In genomic region chr9:116873937-116874900, GRCh38 we compare ENCODE assay signal across 28 cellular contexts.
"Had no signal": no experiment of that assay in that cellular context is flagged by ENCODE, and none has a peak within 500 bp of the region (broad histone marks: within the 10 kb centered on the region; RNA-seq: fewer than 3 reads in every experiment).

No MANE protein-coding gene starts in this region.

- DNase-seq: activated CD4-positive, alpha-beta memory T cell treated with anti-CD3 and anti-CD28 coated beads for 36 hours; activated CD4-positive, alpha-beta T cell treated with anti-CD3 and anti-CD28 coated beads, Interleukin-2, amount 10 ng/mL, durations not matched to agents 24 days and 14 days; activated CD4-positive, CD25-positive, alpha-beta regulatory T cell treated with anti-CD3 and anti-CD28 coated beads, Interleukin-2, amount 50 U/mL, for 72 hours; activated CD8-positive, alpha-beta memory T cell treated with anti-CD3 and anti-CD28 coated beads, Interleukin-2, amount 50 U/mL, for 48 hours; activated gamma-delta T cell; activated naive CD4-positive, alpha-beta T cell treated with anti-CD3 and anti-CD28 coated beads, Interleukin-2, amount 10 ng/mL, durations not matched to agents 7 days and 5 days; activated naive CD8-positive, alpha-beta T cell treated with anti-CD3 and anti-CD28 coated beads, Interleukin-2, amount 10 ng/mL, durations not matched to agents 7 days and 5 days; activated T-cell treated with anti-CD3 and anti-CD28 coated beads, Interleukin-2, amount 50 U/mL, for 24 hours; cerebellar nuclear complex; foreskin keratinocyte; islet precursor cell; left ventricle myocardium superior; naive thymus-derived CD8-positive, alpha-beta T cell; occipital lobe; spleen; stimulated activated naive CD8-positive, alpha-beta T cell treated with anti-CD3 and anti-CD28 coated beads, Interleukin-15, Interleukin-2, amounts not matched to agents 100 U/mL and 50 U/mL, for 24 hours; T-helper 2 cell had no signal

- H3K27me3 ChIP-seq: ascending aorta, cardiac muscle cell, esophagus muscularis mucosa, foreskin keratinocyte, neural progenitor cell, right atrium auricular region, spleen, vagina had no signal

- H3K27ac ChIP-seq: ascending aorta, cardiac muscle cell, coronary artery, esophagus muscularis mucosa, foreskin keratinocyte, neural progenitor cell, parathyroid adenoma, right atrium auricular region, spleen, thoracic aorta, vagina had no signal

- H3K9ac ChIP-seq: neural progenitor cell, parathyroid adenoma had no signal

- H3K4me3 ChIP-seq: ascending aorta, cardiac muscle cell, coronary artery, esophagus muscularis mucosa, neural progenitor cell, right atrium auricular region, spleen, thoracic aorta, vagina had no signal

- H3K27ac Mint-ChIP-seq: activated CD4-positive, alpha-beta memory T cell treated with anti-CD3 and anti-CD28 coated beads for 36 hours; activated CD4-positive, alpha-beta T cell treated with anti-CD3 and anti-CD28 coated beads, Interleukin-2, amount 10 ng/mL, durations not matched to agents 24 days and 14 days; activated naive CD4-positive, alpha-beta T cell treated with anti-CD3 and anti-CD28 coated beads, Interleukin-2, amount 10 ng/mL, durations not matched to agents 7 days and 5 days; activated naive CD8-positive, alpha-beta T cell treated with anti-CD3 and anti-CD28 coated beads, Interleukin-2, amount 10 ng/mL, durations not matched to agents 7 days and 5 days; activated T-cell treated with anti-CD3 and anti-CD28 coated beads, Interleukin-2, amount 50 U/mL, for 24 hours; naive thymus-derived CD8-positive, alpha-beta T cell; neural progenitor cell; type B pancreatic cell had no signal

- H3K4me3 Mint-ChIP-seq: activated CD4-positive, alpha-beta memory T cell treated with anti-CD3 and anti-CD28 coated beads for 36 hours; activated CD4-positive, alpha-beta T cell treated with anti-CD3 and anti-CD28 coated beads, Interleukin-2, amount 10 ng/mL, durations not matched to agents 24 days and 14 days; activated naive CD4-positive, alpha-beta T cell treated with anti-CD3 and anti-CD28 coated beads, Interleukin-2, amount 10 ng/mL, durations not matched to agents 7 days and 5 days; activated naive CD8-positive, alpha-beta T cell treated with anti-CD3 and anti-CD28 coated beads, Interleukin-2, amount 10 ng/mL, durations not matched to agents 7 days and 5 days; activated T-cell treated with anti-CD3 and anti-CD28 coated beads, Interleukin-2, amount 50 U/mL, for 24 hours; brain; naive thymus-derived CD8-positive, alpha-beta T cell; neural progenitor cell; type B pancreatic cell had no signal

- H3K4me1 ChIP-seq: ascending aorta, esophagus muscularis mucosa, neural progenitor cell, parathyroid adenoma, right atrium auricular region, spleen, vagina had no signal

- H3K4me2 ChIP-seq: neural progenitor cell had no signal

- H2AFZ ChIP-seq: neural progenitor cell, parathyroid adenoma had no signal

- H3K36me3 ChIP-seq: ascending aorta, cardiac muscle cell, esophagus muscularis mucosa, neural progenitor cell, right atrium auricular region, spleen, thoracic aorta, vagina had no signal

- H3K79me2 ChIP-seq: parathyroid adenoma had no signal

- H3K27me3 Mint-ChIP-seq: activated CD4-positive, alpha-beta memory T cell treated with anti-CD3 and anti-CD28 coated beads for 36 hours; activated CD4-positive, alpha-beta T cell treated with anti-CD3 and anti-CD28 coated beads, Interleukin-2, amount 10 ng/mL, durations not matched to agents 24 days and 14 days; activated naive CD4-positive, alpha-beta T cell treated with anti-CD3 and anti-CD28 coated beads, Interleukin-2, amount 10 ng/mL, durations not matched to agents 7 days and 5 days; activated naive CD8-positive, alpha-beta T cell treated with anti-CD3 and anti-CD28 coated beads, Interleukin-2, amount 10 ng/mL, durations not matched to agents 7 days and 5 days; activated T-cell treated with anti-CD3 and anti-CD28 coated beads, Interleukin-2, amount 50 U/mL, for 24 hours; brain had no signal

- H3K4me1 Mint-ChIP-seq: activated CD4-positive, alpha-beta T cell treated with anti-CD3 and anti-CD28 coated beads, Interleukin-2, amount 10 ng/mL, durations not matched to agents 24 days and 14 days; activated naive CD4-positive, alpha-beta T cell treated with anti-CD3 and anti-CD28 coated beads, Interleukin-2, amount 10 ng/mL, durations not matched to agents 7 days and 5 days; activated naive CD8-positive, alpha-beta T cell treated with anti-CD3 and anti-CD28 coated beads, Interleukin-2, amount 10 ng/mL, durations not matched to agents 7 days and 5 days; brain; naive thymus-derived CD8-positive, alpha-beta T cell; neural progenitor cell had no signal

- H3K36me3 Mint-ChIP-seq: activated naive CD4-positive, alpha-beta T cell treated with anti-CD3 and anti-CD28 coated beads, Interleukin-2, amount 10 ng/mL, durations not matched to agents 7 days and 5 days; activated naive CD8-positive, alpha-beta T cell treated with anti-CD3 and anti-CD28 coated beads, Interleukin-2, amount 10 ng/mL, durations not matched to agents 7 days and 5 days; brain; neural progenitor cell; type B pancreatic cell had no signal
